In the genomic region with DNA sequence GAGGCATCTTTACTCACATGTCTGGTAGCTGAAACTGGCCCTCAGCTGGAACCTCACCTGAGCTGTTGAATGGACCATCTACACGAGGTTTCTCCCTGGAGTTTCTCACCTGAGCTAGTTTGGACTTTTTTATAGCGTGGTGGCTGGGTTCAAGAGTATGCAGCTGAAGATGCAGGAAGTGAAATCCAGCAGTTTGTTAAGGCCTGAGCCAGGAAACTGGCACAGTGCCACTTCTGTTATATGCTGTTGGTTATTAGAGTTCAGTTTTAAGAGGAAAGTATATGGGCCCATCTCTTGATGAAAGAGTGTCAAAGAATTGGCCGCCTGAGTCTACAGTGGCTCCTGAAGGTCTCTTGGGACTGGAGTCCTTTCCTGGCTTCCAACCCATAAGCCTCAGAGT, we compare ENCODE assay signal across 19 cellular contexts. TPM values are rescaled to one million over a fixed set of nuclear protein-coding genes. Genes with fewer than 3 reads are reported as not detected.
"Had no signal": no experiment of that assay in that cellular context is flagged by ENCODE, and none has a peak within 500 bp of the region (broad histone marks: within the 10 kb centered on the region; RNA-seq: fewer than 3 reads in every experiment).

No MANE protein-coding gene starts in this region.

- H3K27ac ChIP-seq: gastrocnemius medialis, heart left ventricle, pancreas, stomach, testis, upper lobe of left lung had no signal

- H3K4me1 ChIP-seq: stomach, upper lobe of left lung had no signal

- H3K9me3 ChIP-seq: gastrocnemius medialis, mucosa of descending colon, pancreas, stomach, testis, upper lobe of left lung had no signal

- H3K27me3 Mint-ChIP-seq: activated CD4-positive, alpha-beta T cell treated with anti-CD3 and anti-CD28 coated beads, Interleukin-2, amount 10 ng/mL, durations not matched to agents 24 days and 14 days; brain; central memory CD8-positive, alpha-beta T cell had no signal

- H3K4me3 ChIP-seq: gastrocnemius medialis, heart left ventricle, mucosa of descending colon, pancreas, stomach, testis, upper lobe of left lung had no signal

- ATAC-seq: gastrocnemius medialis; heart left ventricle; mucosa of descending colon; naive thymus-derived CD8-positive, alpha-beta T cell; pancreas; sciatic nerve had no signal

- H3K36me3 ChIP-seq: gastrocnemius medialis, heart left ventricle, pancreas, stomach, upper lobe of left lung had no signal

- H3K4me1 Mint-ChIP-seq: activated CD4-positive, alpha-beta T cell treated with anti-CD3 and anti-CD28 coated beads, Interleukin-2, amount 10 ng/mL, durations not matched to agents 24 days and 14 days; activated naive CD8-positive, alpha-beta T cell treated with anti-CD3 and anti-CD28 coated beads, Interleukin-2, amount 10 ng/mL, durations not matched to agents 7 days and 5 days; central memory CD8-positive, alpha-beta T cell; immature natural killer cell; naive thymus-derived CD8-positive, alpha-beta T cell had no signal

- H3K4me3 Mint-ChIP-seq: activated CD4-positive, alpha-beta T cell treated with anti-CD3 and anti-CD28 coated beads, Interleukin-2, amount 10 ng/mL, durations not matched to agents 24 days and 14 days; activated naive CD8-positive, alpha-beta T cell treated with anti-CD3 and anti-CD28 coated beads, Interleukin-2, amount 10 ng/mL, durations not matched to agents 7 days and 5 days; brain; central memory CD8-positive, alpha-beta T cell; immature natural killer cell; memory B cell; naive thymus-derived CD8-positive, alpha-beta T cell had no signal

- H3K36me3 Mint-ChIP-seq: activated naive CD8-positive, alpha-beta T cell treated with anti-CD3 and anti-CD28 coated beads, Interleukin-2, amount 10 ng/mL, durations not matched to agents 7 days and 5 days; brain; immature natural killer cell; naive thymus-derived CD8-positive, alpha-beta T cell had no signal

- H3K27ac Mint-ChIP-seq: activated CD4-positive, alpha-beta T cell treated with anti-CD3 and anti-CD28 coated beads, Interleukin-2, amount 10 ng/mL, durations not matched to agents 24 days and 14 days; activated naive CD8-positive, alpha-beta T cell treated with anti-CD3 and anti-CD28 coated beads, Interleukin-2, amount 10 ng/mL, durations not matched to agents 7 days and 5 days; brain; memory B cell; naive thymus-derived CD8-positive, alpha-beta T cell had no signal

- H3K9me3 Mint-ChIP-seq: activated CD4-positive, alpha-beta T cell treated with anti-CD3 and anti-CD28 coated beads, Interleukin-2, amount 10 ng/mL, durations not matched to agents 24 days and 14 days; activated naive CD8-positive, alpha-beta T cell treated with anti-CD3 and anti-CD28 coated beads, Interleukin-2, amount 10 ng/mL, durations not matched to agents 7 days and 5 days; central memory CD8-positive, alpha-beta T cell; immature natural killer cell; memory B cell; naive thymus-derived CD8-positive, alpha-beta T cell had no signal

- H3K27me3 ChIP-seq: gastrocnemius medialis, heart left ventricle, pancreas, stomach, testis, upper lobe of left lung had no signal

- DNase-seq: activated CD4-positive, alpha-beta T cell treated with anti-CD3 and anti-CD28 coated beads, Interleukin-2, amount 10 ng/mL, durations not matched to agents 24 days and 14 days; activated CD4-positive, CD25-positive, alpha-beta regulatory T cell; activated CD8-positive, alpha-beta memory T cell treated with anti-CD3 and anti-CD28 coated beads for 24 hours; activated gamma-delta T cell treated with Interleukin-2 at 50 U/mL for 16 hours; activated naive CD8-positive, alpha-beta T cell treated with anti-CD3 and anti-CD28 coated beads, Interleukin-2, amount 10 ng/mL, durations not matched to agents 7 days and 5 days; gastrocnemius medialis; heart left ventricle; immature natural killer cell; naive thymus-derived CD8-positive, alpha-beta T cell; stimulated activated CD4-positive, alpha-beta T cell treated with anti-CD3 and anti-CD28 coated beads, Interleukin-1b, Interleukin-23, amount 100 ng/mL, for 48 hours; stomach; testis; upper lobe of left lung had no signal

RNA-seq across cellular contexts. Expression of a gene that starts 35.6 kb away (rescaled TPM):
- total RNA-seq: activated CD4-positive, alpha-beta T cell treated with anti-CD3 and anti-CD28 coated beads, Interleukin-2, amount 10 ng/mL, durations not matched to agents 24 days and 14 days; activated naive CD8-positive, alpha-beta T cell treated with anti-CD3 and anti-CD28 coated beads, Interleukin-2, amount 10 ng/mL, durations not matched to agents 7 days and 5 days had no signal
